Comparison of ENCODE assay signal across 25 cellular contexts in the genomic region with DNA sequence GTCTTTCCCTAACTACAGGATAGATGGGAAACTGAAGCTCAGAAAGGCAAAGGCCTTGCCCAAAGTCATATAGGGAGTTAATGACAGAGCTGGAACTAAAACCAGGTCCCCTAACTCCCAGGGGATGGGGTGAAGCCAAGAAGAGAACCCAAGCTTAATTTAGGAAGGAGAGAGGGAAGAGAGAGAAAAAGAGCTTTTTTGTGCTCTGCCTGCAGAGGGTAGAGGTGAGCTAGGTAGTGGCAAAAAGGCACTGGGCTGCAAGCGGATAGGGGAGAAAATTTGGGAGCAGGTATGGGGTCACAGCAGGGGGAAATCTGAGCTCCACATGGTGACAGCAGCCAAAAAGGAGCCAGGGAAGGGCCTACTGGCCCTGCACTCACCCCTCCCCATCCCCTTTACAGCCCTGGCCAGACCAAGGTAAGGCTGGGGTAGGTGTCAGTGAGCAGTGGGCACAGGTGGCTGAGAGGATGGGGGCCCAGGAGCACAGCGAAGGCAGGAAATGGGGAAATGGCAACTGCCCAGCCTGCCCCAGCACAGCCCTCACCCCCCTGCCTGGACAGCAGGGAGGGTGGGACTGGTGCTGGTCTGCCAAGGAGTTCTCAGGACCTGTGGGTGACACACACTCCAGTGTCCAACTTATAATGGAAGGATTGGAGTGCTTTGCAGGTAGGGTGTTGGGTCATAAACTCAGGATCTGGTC. TPM values are rescaled to one million over a fixed set of nuclear protein-coding genes. Genes with fewer than 3 reads are reported as not detected.
DNase-seq lines count a peak whose midpoint lies in the region; ATAC-seq, FAIRE-seq and TF ChIP-seq lines count a peak whose summit lies in the region.
"Had no signal": no experiment of that assay in that cellular context is flagged by ENCODE, and none has a peak within 500 bp of the region (broad histone marks: within the 10 kb centered on the region; RNA-seq: fewer than 3 reads in every experiment).

No MANE protein-coding gene starts in this region.

- H2AFZ ChIP-seq in PC-3 (ENCODE audit: low read length) (no peak overlapping the region), HepG2 (ENCODE audit: low read length) (no peak overlapping the region), trophoblast cell (ENCODE audit: insufficient read depth, low read length, poor library complexity) (no peak overlapping the region)

- FAIRE-seq in A549 (lab: Jason Lieb, UNC) (no peak), HepG2 (lab: Jason Lieb, UNC) (no peak)

- TF ChIP-seq POLR2A in A549 (IDR thresholded peaks at IDR 0.05; ENCODE audit: low read length) (no peak), HepG2 (IDR thresholded peaks at IDR 0.05; ENCODE audit: insufficient read depth in 1 of 2, low read depth in 2 of 2, low read length in 2 of 2) (no peak)

- peaks cover 8% of the 10 kb centered on the region; the same call in 2 of the 3 replicates for H3K4me1 ChIP-seq in A549
- H3K4me1 ChIP-seq in PC-3 (ENCODE audit: insufficient read depth, low read length), result peaks cover 3% of the 10 kb centered on the region; the same call in 1 of the 2 replicates
- peaks cover 14% of the 10 kb centered on the region for H3K4me1 ChIP-seq in HepG2 (ENCODE audit: insufficient read depth, low read length)
- H3K4me1 ChIP-seq in trophoblast cell (ENCODE audit: control insufficient read depth in 1 of 2, insufficient read depth in 2 of 2, low read length in 2 of 2), result peaks cover 3 to 10% of the 10 kb centered on the region in 2 experiments

- peaks cover 30% of the 10 kb centered on the region for H3K27me3 Mint-ChIP-seq in activated CD4-positive, alpha-beta T cell treated with anti-CD3 and anti-CD28 coated beads, Interleukin-2, amount 10 ng/mL, durations not matched to agents 24 days and 14 days

- H3K36me3 Mint-ChIP-seq in activated CD4-positive, alpha-beta T cell treated with anti-CD3 and anti-CD28 coated beads, Interleukin-2, amount 10 ng/mL, durations not matched to agents 24 days and 14 days (ENCODE audit: low read depth), result no peaks in the 10 kb centered on the region
- H3K36me3 Mint-ChIP-seq: naive thymus-derived CD8-positive, alpha-beta T cell had no signal

- no peak overlapping the region for H3K18ac ChIP-seq in trophoblast cell (ENCODE audit: low read length)

- TF ChIP-seq RAD21 in A549 (conservative IDR thresholded peaks at IDR 0.05 in 1 of 2, IDR thresholded peaks at IDR 0.05 in 1 of 2) (peak in 1 of 2 experiments; percentile 23; a peak in 1 of 5 replicates), HepG2 (CRISPR knock-in tag; IDR thresholded peaks at IDR 0.05) (no peak)

- intact Hi-C loops in PC-3 (cut with micrococcal nuclease), result no loop called here
- intact Hi-C loops in HepG2 (cut with micrococcal nuclease; ENCODE audit: unreplicated experiment), result no loop called here
- intact Hi-C loops in activated CD4-positive, alpha-beta T cell treated with anti-CD3 and anti-CD28 coated beads, Interleukin-2, amount 10 ng/mL, durations not matched to agents 24 days and 14 days (cut with micrococcal nuclease), result no loop called here

- H4K12ac ChIP-seq in trophoblast cell (ENCODE audit: low read depth, low read length), result no peak overlapping the region

- H3K4me2 ChIP-seq in A549, result no peak overlapping the region
- H3K4me2 ChIP-seq in PC-3 (ENCODE audit: low read length), result no peak overlapping the region
- H3K4me2 ChIP-seq in HepG2 (ENCODE audit: low read depth, low read length), result no peak overlapping the region
- H3K4me2 ChIP-seq in trophoblast cell (ENCODE audit: low read length), result no peak overlapping the region
- H3K4me2 ChIP-seq: SK-N-SH had no signal

- no peak overlapping the region for H4K91ac ChIP-seq in trophoblast cell (ENCODE audit: low read depth, low read length)

- H3F3A ChIP-seq in PC-3 (ENCODE audit: low read length, unreplicated experiment), result no peaks in the 10 kb centered on the region

- TF ChIP-seq CTCF in A549 (IDR thresholded peaks at IDR 0.05) (no peak), GM12874 (IDR thresholded peaks at IDR 0.05; ENCODE audit: insufficient read depth, low read depth, low read length) (0 out of 2 replicates have a peak, but pooled peaks have one; percentile 6), PC-3 (conservative IDR thresholded peaks at IDR 0.05; ENCODE audit: low read depth, low read length) (0 out of 2 replicates have a peak, but pooled peaks have one; percentile 15), HepG2 (CRISPR knock-in tag; IDR thresholded peaks at IDR 0.05) (no peak), GM13977 (IDR thresholded peaks at IDR 0.05; ENCODE audit: extremely low read depth, insufficient read depth, missing control alignments) (no peak)

- no peak overlapping the region for H3K23ac ChIP-seq in trophoblast cell (ENCODE audit: low read length)

- no peak overlapping the region for H3K27ac Mint-ChIP-seq in activated CD4-positive, alpha-beta T cell treated with anti-CD3 and anti-CD28 coated beads, Interleukin-2, amount 10 ng/mL, durations not matched to agents 24 days and 14 days

- no peaks in the 10 kb centered on the region for H3K9me2 ChIP-seq in PC-3 (replicated peaks; ENCODE audit: low read length)
- H3K9me2 ChIP-seq: SK-N-SH had no signal

- no peak for ATAC-seq in A549
- ATAC-seq in PC-3, result no peak
- no peak for ATAC-seq in HepG2
- ATAC-seq: naive thymus-derived CD8-positive, alpha-beta T cell; right cardiac atrium had no signal

- WGBS in A549 (ENCODE audit: missing lambda C conversion rate), result 25% methylated on average over 2 of the region's 2 CpGs
- WGBS in HepG2 (ENCODE audit: low lambda C conversion rate), result 58% methylated on average over 1 of the region's 2 CpGs
- no CpG with 5 or more reads among the region's 2 CpGs for WGBS in trophoblast cell (ENCODE audit: extremely low coverage, insufficient coverage, insufficient read length)

- no peaks in the 10 kb centered on the region for H3K79me2 ChIP-seq in PC-3 (ENCODE audit: low read length)
- no peaks in the 10 kb centered on the region for H3K79me2 ChIP-seq in HepG2 (ENCODE audit: insufficient read depth, low read length)
- no peaks in the 10 kb centered on the region for H3K79me2 ChIP-seq in trophoblast cell (ENCODE audit: control insufficient read depth, insufficient read depth, low read length, poor library complexity)

- H3K9me3 Mint-ChIP-seq in activated CD4-positive, alpha-beta T cell treated with anti-CD3 and anti-CD28 coated beads, Interleukin-2, amount 10 ng/mL, durations not matched to agents 24 days and 14 days, result no peaks in the 10 kb centered on the region
- H3K9me3 Mint-ChIP-seq: naive thymus-derived CD8-positive, alpha-beta T cell had no signal

- H3K79me1 ChIP-seq in trophoblast cell (ENCODE audit: low read length), result no peaks in the 10 kb centered on the region

- H3K27me3 ChIP-seq in PC-3 (ENCODE audit: low read length) (no peaks in the 10 kb centered on the region), HepG2 (ENCODE audit: control insufficient read depth in 1 of 2, insufficient read depth in 2 of 2, low read length in 2 of 2) (peaks cover 12 to 47% of the 10 kb centered on the region in 2 experiments; a peak in 3 of 5 replicates), trophoblast cell (ENCODE audit: insufficient read depth, low read length) (no peaks in the 10 kb centered on the region)
- H3K27me3 ChIP-seq: ovary, upper lobe of left lung had no signal

- H2AK5ac ChIP-seq in trophoblast cell (ENCODE audit: low read length), result no peak overlapping the region

- BruUV-seq in PC-3 (replicated peaks; lab: Mats Ljungman, UMichigan), result no TSS peak
- BruUV-seq in HepG2 (replicated peaks; lab: Mats Ljungman, UMichigan), result no TSS peak

- no peak overlapping the region for H4K8ac ChIP-seq in trophoblast cell (ENCODE audit: low read depth, low read length)

- no peak overlapping the region for H2BK12ac ChIP-seq in trophoblast cell (ENCODE audit: low read length)

- H3K4me3 ChIP-seq in A549 (no peak overlapping the region), PC-3 (ENCODE audit: low read length) (no peak overlapping the region), HepG2 (replicated peaks in 1 of 3; ENCODE audit: insufficient read depth in 1 of 3, low read depth in 2 of 3, low read length in 3 of 3) (no peak overlapping the region), trophoblast cell (ENCODE audit: low read depth, low read length) (no peak overlapping the region)
- H3K4me3 ChIP-seq: ovary, stomach, upper lobe of left lung had no signal

- in situ Hi-C loops in HepG2 (cut with HindIII; ENCODE audit: extremely low pct_ligation_motif_present, low pct_unique_long_range_greater_than_20kb) (no loop called here), GM13977 (cut with MboI; ENCODE audit: low pct_unique_long_range_greater_than_20kb, low sequenced_read_pairs, unreplicated experiment) (no loop called here)

- H4K20me1 ChIP-seq in PC-3 (ENCODE audit: low read length) (no peaks in the 10 kb centered on the region), HepG2 (ENCODE audit: insufficient read depth, low read length) (no peaks in the 10 kb centered on the region)

- H3K14ac ChIP-seq in trophoblast cell (ENCODE audit: low read length), result no peak overlapping the region

- TF ChIP-seq EP300 in A549 (IDR thresholded peaks at IDR 0.05) (no peak), HepG2 (IDR thresholded peaks at IDR 0.05; ENCODE audit: low read depth in 2 of 2, low read length in 2 of 2) (no peak), HepG2 (CRISPR knock-in tag; IDR thresholded peaks at IDR 0.05; ENCODE audit: borderline replicate concordance) (no peak)

- peaks cover 5% of the 10 kb centered on the region for H3K4me1 Mint-ChIP-seq in activated CD4-positive, alpha-beta T cell treated with anti-CD3 and anti-CD28 coated beads, Interleukin-2, amount 10 ng/mL, durations not matched to agents 24 days and 14 days

- H3K9me3 ChIP-seq in A549, result no peaks in the 10 kb centered on the region
- no peaks in the 10 kb centered on the region for H3K9me3 ChIP-seq in PC-3 (ENCODE audit: low read length)
- no peaks in the 10 kb centered on the region for H3K9me3 ChIP-seq in HepG2 (ENCODE audit: low read length)
- H3K9me3 ChIP-seq in trophoblast cell (ENCODE audit: insufficient read depth, low read depth, low read length), result peaks cover 4% of the 10 kb centered on the region
- H3K9me3 ChIP-seq: ovary, SK-N-SH, stomach, upper lobe of left lung had no signal

- POLR2A ChIA-PET in A549 (lab: Yijun Ruan, JAX), result no interaction called here
- POLR2A ChIA-PET in PC-3 (lab: Charles Lee; ENCODE audit: unreplicated experiment), result no interaction called here
- POLR2A ChIA-PET in HepG2 (lab: Yijun Ruan, JAX), result no interaction called here

- no peak overlapping the region for H2BK120ac ChIP-seq in trophoblast cell (ENCODE audit: insufficient read depth, low read length, poor library complexity)

- no peak overlapping the region for H2BK5ac ChIP-seq in trophoblast cell (ENCODE audit: low read depth, low read length, poor library complexity)

- H3K27ac ChIP-seq in A549, result no peak overlapping the region
- H3K27ac ChIP-seq in PC-3 (ENCODE audit: low read length), result no peak overlapping the region
- H3K27ac ChIP-seq in HepG2 (ENCODE audit: extremely low read length, insufficient read depth, low read length), result no peak overlapping the region
- H3K27ac ChIP-seq in trophoblast cell (ENCODE audit: low read depth, low read length), result no peak overlapping the region
- H3K27ac ChIP-seq: brain microvascular endothelial cell, ovary, RWPE1, stomach, upper lobe of left lung had no signal

- H3K4ac ChIP-seq in trophoblast cell (ENCODE audit: low read depth, low read length), result no peak overlapping the region

- H3K36me3 ChIP-seq in PC-3 (ENCODE audit: low read depth, low read length) (no peaks in the 10 kb centered on the region), HepG2 (replicated peaks in 1 of 2; ENCODE audit: control insufficient read depth in 1 of 2, insufficient read depth in 2 of 2, low read length in 2 of 2) (no peaks in the 10 kb centered on the region), trophoblast cell (ENCODE audit: control insufficient read depth in 1 of 2, insufficient read depth in 2 of 2, low read length in 2 of 2) (no peaks in the 10 kb centered on the region)
- H3K36me3 ChIP-seq: brain microvascular endothelial cell, ovary, stomach, upper lobe of left lung had no signal

- DNase-seq in A549 (ENCODE audit: low read depth in 1 of 2, low spot score in 1 of 2) (no peak), PC-3 (no peak), HepG2 (ENCODE audit: low spot score) (no peak), trophoblast cell (no peak), GM13977 (ENCODE audit: low spot score) (no peak), NCI-H526 treated with DMSO at 0.1 percent for 48 hours (lab: John Stamatoyannopoulos, UW) (no peak)
- DNase-seq in activated CD4-positive, alpha-beta T cell treated with anti-CD3 and anti-CD28 coated beads, Interleukin-2, amount 10 ng/mL, durations not matched to agents 24 days and 14 days, result no peak
- DNase-seq: activated CD4-positive, alpha-beta T cell treated with anti-CD3 and anti-CD28 coated beads, Interleukin-2, amount 50 U/mL, for 48 hours; activated gamma-delta T cell treated with Interleukin-2 at 50 U/mL for 16 hours; brain microvascular endothelial cell; mesendoderm; naive thymus-derived CD8-positive, alpha-beta T cell; NCI-H1417; NCI-H2107; NCI-H510A treated with DMSO at 0.1 percent for 48 hours; NK-92 treated with Interleukin-12 subunit alpha and Interleukin-12 subunit beta, amount 100 ng/mL, for 24 hours; ovary; right cardiac atrium; SK-N-SH; stomach had no signal

- CTCF ChIA-PET in A549 (lab: Yijun Ruan, JAX) (interaction anchor here (1.0 to 13.5 kb wide), 9 partner anchors 17 to 116 kb away, joined by 3 to 114 read pairs (median 6); no protein-coding TSS in a partner anchor), PC-3 (lab: Charles Lee) (no interaction called here), HepG2 (lab: Yijun Ruan, JAX; ENCODE audit: low intra/inter-chr PET ratio, low total read pairs) (no interaction called here)

- H3K9ac ChIP-seq in PC-3 (ENCODE audit: low read length) (no peak overlapping the region), HepG2 (ENCODE audit: insufficient read depth, low read depth, low read length) (no peak overlapping the region), trophoblast cell (ENCODE audit: low read length) (no peak overlapping the region)
- H3K9ac ChIP-seq: SK-N-SH had no signal

- no peak overlapping the region for H3K4me3 Mint-ChIP-seq in activated CD4-positive, alpha-beta T cell treated with anti-CD3 and anti-CD28 coated beads, Interleukin-2, amount 10 ng/mL, durations not matched to agents 24 days and 14 days
- H3K4me3 Mint-ChIP-seq: CD14-positive monocyte; naive thymus-derived CD8-positive, alpha-beta T cell had no signal

RNA-seq across cellular contexts. Expression of gene ENHO, which starts 3.3 kb away (rescaled TPM):
- polyA plus RNA-seq in A549 (2011; rRNA removed) (0.28 and 0.32 TPM in 2 replicates), A549 (2017; fragmentation: RNase III; extraction: RNeasy Plus Mini Kit Qiagen cat#74134 plus additional on column Dnase treatment) (1.3 to 1.9 TPM (median 1.7 TPM) in 3 replicates), HepG2 (2011; rRNA removed) (0.08 TPM in 1 of 2 replicates, not detected in the other)
- polyA plus RNA-seq in A549 (2012; cell fraction: cytosol; rRNA removed), result 1.4 TPM in 2 replicates
- 1.3 and 1.4 TPM in 2 replicates for polyA plus RNA-seq in A549 (2012; cell fraction: nucleus; rRNA removed)
- 0.39 TPM in 1 of 2 replicates, not detected in the other for polyA minus RNA-seq in A549 (2011; rRNA and poly(A)+ RNA removed)
- total RNA-seq in PC-3 (2014; rRNA removed) (1.3 and 2.0 TPM in 2 replicates), HepG2 (2016; rRNA removed; fragmentation: Illumina TruSeq; extraction: Trizol) (0.51 and 0.60 TPM in 2 replicates)
- 3.5 and 4.0 TPM in 2 replicates for total RNA-seq in HepG2 (2016; cell fraction: cytosol; rRNA removed; fragmentation: Illumina TruSeq; extraction: Trizol; ENCODE audit: low read depth)
- total RNA-seq in HepG2 (2016; cell fraction: insoluble cytoplasmic fraction; rRNA removed; fragmentation: Illumina TruSeq; extraction: Trizol), result 0.64 and 0.91 TPM in 2 replicates
- total RNA-seq in HepG2 (2016; cell fraction: membrane; rRNA removed; fragmentation: Illumina TruSeq; extraction: Trizol), result 2.4 and 2.5 TPM in 2 replicates
- 0.47 TPM in 1 of 2 replicates, not detected in the other for total RNA-seq in HepG2 (2016; cell fraction: nucleus; rRNA removed; fragmentation: Illumina TruSeq; extraction: Trizol)
- 0.07 TPM in 1 of 2 replicates, not detected in the other for polyA plus RNA-seq in HepG2 (2011; cell fraction: cytosol; rRNA removed)
- polyA plus RNA-seq in HepG2 (2011; cell fraction: nucleus; rRNA removed), result not detected in 2 replicates
- polyA plus RNA-seq in HepG2 (2012), result not detected in 2 replicates
- polyA plus RNA-seq in HepG2 (2016; cell fraction: cytosol; fragmentation: Illumina TruSeq; extraction: Trizol; ENCODE audit: low read depth), result 5.9 and 6.4 TPM in 2 replicates
- 0.51 and 0.62 TPM in 2 replicates for polyA plus RNA-seq in HepG2 (2016; cell fraction: insoluble cytoplasmic fraction; fragmentation: Illumina TruSeq; extraction: Trizol; ENCODE audit: low read depth)
- 3.4 and 3.8 TPM in 2 replicates for polyA plus RNA-seq in HepG2 (2016; cell fraction: membrane; fragmentation: Illumina TruSeq; extraction: Trizol; ENCODE audit: low read depth)
- 0.77 TPM in 1 of 2 replicates, not detected in the other for polyA plus RNA-seq in HepG2 (2016; cell fraction: nucleus; fragmentation: Illumina TruSeq; extraction: Trizol; ENCODE audit: insufficient read depth, low read depth)
- polyA minus RNA-seq in HepG2 (2011; rRNA and poly(A)+ RNA removed; ENCODE audit: low replicate concordance), result not detected in 2 replicates
- polyA minus RNA-seq in HepG2 (2011; cell fraction: cytosol; rRNA and poly(A)+ RNA removed), result not detected in 2 replicates
- not detected in 2 replicates for polyA minus RNA-seq in HepG2 (2011; cell fraction: nucleus; rRNA and poly(A)+ RNA removed)
- 0.54 and 0.55 TPM in 2 replicates for polyA plus RNA-seq in trophoblast cell (2013)
- total RNA-seq in activated CD4-positive, alpha-beta T cell treated with anti-CD3 and anti-CD28 coated beads, Interleukin-2, amount 10 ng/mL, durations not matched to agents 24 days and 14 days, result not detected in 2 replicates
- total RNA-seq: T-helper 2 cell treated with Interferon-gamma antibody and Interleukin-4, amounts not matched to agents 100 ng/mL and 5 ng/mL, for 36 hours had no signal

Comparison
In these comparisons a context has a peak if more than half of its experiments do, and no peak if none do; other contexts are left out.
1. CTCF ChIP-seq: peak in GM12874 (single experiment) and PC-3 (single experiment); none in A549 (single experiment), HepG2 (single experiment) and GM13977 (single experiment).
2. Of the 38 proteins assayed by ChIP-seq in both HepG2 and A549: peak only in HepG2: none; only in A549: SMC3; in both: none; in neither: 36; mixed calls (peak in some experiments, not most) for 1.